Comparison of ENCODE assay signal across 1 cellular context in the genomic region with DNA sequence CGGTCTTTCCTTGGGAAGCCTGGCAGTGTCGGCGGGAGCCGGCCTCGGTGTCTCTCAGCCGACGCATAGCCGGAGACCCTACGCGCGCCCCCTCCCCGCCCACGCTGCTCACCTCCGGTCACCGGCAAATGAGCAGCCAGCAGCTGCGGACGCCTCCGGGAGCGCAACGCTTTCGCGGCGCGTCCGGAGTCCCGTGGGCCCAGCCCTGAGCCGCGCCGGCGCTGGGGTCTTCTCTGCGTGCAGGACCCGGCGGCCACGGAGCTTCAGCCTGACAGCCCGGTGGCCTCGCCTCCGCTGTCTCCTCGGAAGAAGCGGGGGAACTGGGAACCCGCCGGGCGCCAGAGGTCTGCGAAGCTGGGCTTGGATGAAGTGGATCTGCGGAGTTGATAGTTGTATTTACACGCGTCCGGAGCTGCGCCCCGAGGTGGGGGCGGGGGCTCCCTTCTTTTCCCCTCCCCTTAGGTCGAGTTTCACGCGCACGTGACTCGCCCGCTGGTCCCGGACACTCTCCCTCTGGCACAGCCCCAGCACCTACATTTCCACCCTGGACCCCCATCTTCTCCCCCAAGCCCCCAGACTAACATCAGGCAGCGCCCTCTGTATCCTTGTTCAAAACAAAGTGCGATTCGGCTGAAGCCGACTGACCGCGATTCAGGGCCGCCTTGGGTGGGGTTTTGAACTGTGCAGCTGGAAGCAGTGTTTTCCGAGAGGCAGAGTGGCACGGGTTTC.
TF ChIP-seq lines count a peak whose summit lies in the region.

A gene (minus strand): TSS at position 371 of the 729 bp plus-strand sequence. CDS start 1,591 bp downstream, outside the sequence.

TF ChIP-seq in HepG2, 621 proteins besides CTCF, POLR2A, EP300 and RAD21 (continued from another document and continues in another):
- TF ChIP-seq, protein P1, sequence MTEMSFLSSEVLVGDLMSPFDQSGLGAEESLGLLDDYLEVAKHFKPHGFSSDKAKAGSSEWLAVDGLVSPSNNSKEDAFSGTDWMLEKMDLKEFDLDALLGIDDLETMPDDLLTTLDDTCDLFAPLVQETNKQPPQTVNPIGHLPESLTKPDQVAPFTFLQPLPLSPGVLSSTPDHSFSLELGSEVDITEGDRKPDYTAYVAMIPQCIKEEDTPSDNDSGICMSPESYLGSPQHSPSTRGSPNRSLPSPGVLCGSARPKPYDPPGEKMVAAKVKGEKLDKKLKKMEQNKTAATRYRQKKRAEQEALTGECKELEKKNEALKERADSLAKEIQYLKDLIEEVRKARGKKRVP (CRISPR knock-in tag; IDR thresholded peaks at IDR 0.05), result peak in 1 of 2 experiments; percentile 62; a peak in 2 of 4 replicates
- TF ChIP-seq, protein P2, sequence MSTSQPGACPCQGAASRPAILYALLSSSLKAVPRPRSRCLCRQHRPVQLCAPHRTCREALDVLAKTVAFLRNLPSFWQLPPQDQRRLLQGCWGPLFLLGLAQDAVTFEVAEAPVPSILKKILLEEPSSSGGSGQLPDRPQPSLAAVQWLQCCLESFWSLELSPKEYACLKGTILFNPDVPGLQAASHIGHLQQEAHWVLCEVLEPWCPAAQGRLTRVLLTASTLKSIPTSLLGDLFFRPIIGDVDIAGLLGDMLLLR (CRISPR knock-in tag; IDR thresholded peaks at IDR 0.05), result peak; percentile 89
- TF ChIP-seq RAD51 (IDR thresholded peaks at IDR 0.05; ENCODE audit: borderline replicate concordance) (peak; percentile 42; the same call in 1 of the 2 replicates), SMAD3 (CRISPR knock-in tag; IDR thresholded peaks at IDR 0.05) (peak; percentile 57; the same call in 1 of the 2 replicates), SALL1 (CRISPR knock-in tag; IDR thresholded peaks at IDR 0.05) (peak; percentile 73), ZBTB7A (CRISPR knock-in tag; IDR thresholded peaks at IDR 0.05) (peak; percentile 77), ZNF367 (CRISPR knock-in tag; IDR thresholded peaks at IDR 0.05; ENCODE audit: borderline replicate concordance) (no peak), KDM4B (CRISPR knock-in tag; IDR thresholded peaks at IDR 0.05) (no peak), TAF1 (CRISPR knock-in tag; IDR thresholded peaks at IDR 0.05) (peak; percentile 80), FOXM1 (CRISPR knock-in tag; IDR thresholded peaks at IDR 0.05) (no peak), SMAD1 (CRISPR knock-in tag; IDR thresholded peaks at IDR 0.05; ENCODE audit: borderline replicate concordance, low read depth) (no peak), ATAD3A (CRISPR knock-in tag; IDR thresholded peaks at IDR 0.05) (no peak), ZNF3 (CRISPR knock-in tag; IDR thresholded peaks at IDR 0.05) (0 out of 2 replicates have a peak, but pooled peaks have one; percentile 3), FOXP1 (IDR thresholded peaks at IDR 0.05) (no peak), FOXP1 (CRISPR knock-in tag; IDR thresholded peaks at IDR 0.05) (peak; percentile 44; the same call in 1 of the 2 replicates), HOXA5 (CRISPR knock-in tag; IDR thresholded peaks at IDR 0.05) (peak; percentile 40; the same call in 1 of the 2 replicates), MED1 (CRISPR knock-in tag; IDR thresholded peaks at IDR 0.05) (peak; percentile 66), FOXA1 (IDR thresholded peaks at IDR 0.05) (no peak), FOXA1 (CRISPR knock-in tag; IDR thresholded peaks at IDR 0.05) (peak; percentile 34; the same call in 1 of the 2 replicates), ZNF326 (CRISPR knock-in tag; IDR thresholded peaks at IDR 0.05; ENCODE audit: borderline replicate concordance) (no peak), ZNF563 (CRISPR knock-in tag; IDR thresholded peaks at IDR 0.05) (no peak; the same call in 1 of the 2 replicates), ESRRA (CRISPR knock-in tag; IDR thresholded peaks at IDR 0.05; ENCODE audit: low read depth) (peak; percentile 14; the same call in 1 of the 2 replicates), NR2C2 (CRISPR knock-in tag; IDR thresholded peaks at IDR 0.05; ENCODE audit: borderline replicate concordance) (peak; percentile 6; the same call in 1 of the 2 replicates), RXRB (CRISPR knock-in tag; IDR thresholded peaks at IDR 0.05; ENCODE audit: borderline replicate concordance) (0 out of 2 replicates have a peak, but pooled peaks have one; percentile 39), ZNF331 (CRISPR knock-in tag; IDR thresholded peaks at IDR 0.05) (0 out of 2 replicates have a peak, but pooled peaks have one; percentile 14), ZNF431 (CRISPR knock-in tag; IDR thresholded peaks at IDR 0.05; ENCODE audit: borderline replicate concordance, low read depth) (0 out of 2 replicates have a peak, but pooled peaks have one; percentile 27), ZNF225 (CRISPR knock-in tag; IDR thresholded peaks at IDR 0.05) (peak; percentile 37; the same call in 1 of the 2 replicates), ZFP1 (CRISPR knock-in tag; IDR thresholded peaks at IDR 0.05) (no peak), CC2D1A (CRISPR knock-in tag; IDR thresholded peaks at IDR 0.05) (no peak)
- TF ChIP-seq, protein P3, sequence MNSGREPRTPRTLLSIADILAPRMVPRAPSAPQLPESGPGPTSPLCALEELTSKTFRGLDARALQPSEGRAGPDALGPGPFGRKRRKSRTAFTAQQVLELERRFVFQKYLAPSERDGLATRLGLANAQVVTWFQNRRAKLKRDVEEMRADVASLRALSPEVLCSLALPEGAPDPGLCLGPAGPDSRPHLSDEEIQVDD (CRISPR knock-in tag; IDR thresholded peaks at IDR 0.05; ENCODE audit: borderline replicate concordance), result no peak
- TF ChIP-seq, protein P4, sequence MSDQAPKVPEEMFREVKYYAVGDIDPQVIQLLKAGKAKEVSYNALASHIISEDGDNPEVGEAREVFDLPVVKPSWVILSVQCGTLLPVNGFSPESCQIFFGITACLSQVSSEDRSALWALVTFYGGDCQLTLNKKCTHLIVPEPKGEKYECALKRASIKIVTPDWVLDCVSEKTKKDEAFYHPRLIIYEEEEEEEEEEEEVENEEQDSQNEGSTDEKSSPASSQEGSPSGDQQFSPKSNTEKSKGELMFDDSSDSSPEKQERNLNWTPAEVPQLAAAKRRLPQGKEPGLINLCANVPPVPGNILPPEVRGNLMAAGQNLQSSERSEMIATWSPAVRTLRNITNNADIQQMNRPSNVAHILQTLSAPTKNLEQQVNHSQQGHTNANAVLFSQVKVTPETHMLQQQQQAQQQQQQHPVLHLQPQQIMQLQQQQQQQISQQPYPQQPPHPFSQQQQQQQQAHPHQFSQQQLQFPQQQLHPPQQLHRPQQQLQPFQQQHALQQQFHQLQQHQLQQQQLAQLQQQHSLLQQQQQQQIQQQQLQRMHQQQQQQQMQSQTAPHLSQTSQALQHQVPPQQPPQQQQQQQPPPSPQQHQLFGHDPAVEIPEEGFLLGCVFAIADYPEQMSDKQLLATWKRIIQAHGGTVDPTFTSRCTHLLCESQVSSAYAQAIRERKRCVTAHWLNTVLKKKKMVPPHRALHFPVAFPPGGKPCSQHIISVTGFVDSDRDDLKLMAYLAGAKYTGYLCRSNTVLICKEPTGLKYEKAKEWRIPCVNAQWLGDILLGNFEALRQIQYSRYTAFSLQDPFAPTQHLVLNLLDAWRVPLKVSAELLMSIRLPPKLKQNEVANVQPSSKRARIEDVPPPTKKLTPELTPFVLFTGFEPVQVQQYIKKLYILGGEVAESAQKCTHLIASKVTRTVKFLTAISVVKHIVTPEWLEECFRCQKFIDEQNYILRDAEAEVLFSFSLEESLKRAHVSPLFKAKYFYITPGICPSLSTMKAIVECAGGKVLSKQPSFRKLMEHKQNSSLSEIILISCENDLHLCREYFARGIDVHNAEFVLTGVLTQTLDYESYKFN (CRISPR knock-in tag; conservative IDR thresholded peaks at IDR 0.05), result peak; percentile 20; the same call in 1 of the 2 replicates
- TF ChIP-seq, protein P5, sequence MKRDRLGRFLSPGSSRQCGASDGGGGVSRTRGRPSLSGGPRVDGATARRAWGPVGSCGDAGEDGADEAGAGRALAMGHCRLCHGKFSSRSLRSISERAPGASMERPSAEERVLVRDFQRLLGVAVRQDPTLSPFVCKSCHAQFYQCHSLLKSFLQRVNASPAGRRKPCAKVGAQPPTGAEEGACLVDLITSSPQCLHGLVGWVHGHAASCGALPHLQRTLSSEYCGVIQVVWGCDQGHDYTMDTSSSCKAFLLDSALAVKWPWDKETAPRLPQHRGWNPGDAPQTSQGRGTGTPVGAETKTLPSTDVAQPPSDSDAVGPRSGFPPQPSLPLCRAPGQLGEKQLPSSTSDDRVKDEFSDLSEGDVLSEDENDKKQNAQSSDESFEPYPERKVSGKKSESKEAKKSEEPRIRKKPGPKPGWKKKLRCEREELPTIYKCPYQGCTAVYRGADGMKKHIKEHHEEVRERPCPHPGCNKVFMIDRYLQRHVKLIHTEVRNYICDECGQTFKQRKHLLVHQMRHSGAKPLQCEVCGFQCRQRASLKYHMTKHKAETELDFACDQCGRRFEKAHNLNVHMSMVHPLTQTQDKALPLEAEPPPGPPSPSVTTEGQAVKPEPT (CRISPR knock-in tag; IDR thresholded peaks at IDR 0.05; ENCODE audit: low read depth), result no peak
- TF ChIP-seq, protein P6, sequence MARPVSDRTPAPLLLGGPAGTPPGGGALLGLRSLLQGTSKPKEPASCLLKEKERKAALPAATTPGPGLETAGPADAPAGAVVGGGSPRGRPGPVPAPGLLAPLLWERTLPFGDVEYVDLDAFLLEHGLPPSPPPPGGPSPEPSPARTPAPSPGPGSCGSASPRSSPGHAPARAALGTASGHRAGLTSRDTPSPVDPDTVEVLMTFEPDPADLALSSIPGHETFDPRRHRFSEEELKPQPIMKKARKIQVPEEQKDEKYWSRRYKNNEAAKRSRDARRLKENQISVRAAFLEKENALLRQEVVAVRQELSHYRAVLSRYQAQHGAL (CRISPR knock-in tag; IDR thresholded peaks at IDR 0.05; ENCODE audit: not compliant biosample characterization), result no peak
- TF ChIP-seq, protein P7, sequence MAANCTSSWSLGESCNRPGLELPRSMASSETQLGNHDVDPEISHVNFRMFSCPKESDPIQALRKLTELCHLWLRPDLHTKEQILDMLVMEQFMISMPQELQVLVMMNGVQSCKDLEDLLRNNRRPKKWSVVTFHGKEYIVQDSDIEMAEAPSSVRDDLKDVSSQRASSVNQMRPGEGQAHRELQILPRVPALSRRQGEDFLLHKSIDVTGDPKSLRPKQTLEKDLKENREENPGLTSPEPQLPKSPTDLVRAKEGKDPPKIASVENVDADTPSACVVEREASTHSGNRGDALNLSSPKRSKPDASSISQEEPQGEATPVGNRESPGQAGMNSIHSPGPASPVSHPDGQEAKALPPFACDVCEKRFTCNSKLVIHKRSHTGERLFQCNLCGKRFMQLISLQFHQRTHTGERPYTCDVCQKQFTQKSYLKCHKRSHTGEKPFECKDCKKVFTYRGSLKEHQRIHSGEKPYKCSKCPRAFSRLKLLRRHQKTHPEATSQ (CRISPR knock-in tag; IDR thresholded peaks at IDR 0.05; ENCODE audit: borderline replicate concordance), result no peak
- TF ChIP-seq, protein P8, sequence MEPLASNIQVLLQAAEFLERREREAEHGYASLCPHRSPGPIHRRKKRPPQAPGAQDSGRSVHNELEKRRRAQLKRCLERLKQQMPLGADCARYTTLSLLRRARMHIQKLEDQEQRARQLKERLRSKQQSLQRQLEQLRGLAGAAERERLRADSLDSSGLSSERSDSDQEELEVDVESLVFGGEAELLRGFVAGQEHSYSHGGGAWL (CRISPR knock-in tag; IDR thresholded peaks at IDR 0.05), result peak; percentile 70; the same call in 1 of the 2 replicates
- TF ChIP-seq, protein P9, sequence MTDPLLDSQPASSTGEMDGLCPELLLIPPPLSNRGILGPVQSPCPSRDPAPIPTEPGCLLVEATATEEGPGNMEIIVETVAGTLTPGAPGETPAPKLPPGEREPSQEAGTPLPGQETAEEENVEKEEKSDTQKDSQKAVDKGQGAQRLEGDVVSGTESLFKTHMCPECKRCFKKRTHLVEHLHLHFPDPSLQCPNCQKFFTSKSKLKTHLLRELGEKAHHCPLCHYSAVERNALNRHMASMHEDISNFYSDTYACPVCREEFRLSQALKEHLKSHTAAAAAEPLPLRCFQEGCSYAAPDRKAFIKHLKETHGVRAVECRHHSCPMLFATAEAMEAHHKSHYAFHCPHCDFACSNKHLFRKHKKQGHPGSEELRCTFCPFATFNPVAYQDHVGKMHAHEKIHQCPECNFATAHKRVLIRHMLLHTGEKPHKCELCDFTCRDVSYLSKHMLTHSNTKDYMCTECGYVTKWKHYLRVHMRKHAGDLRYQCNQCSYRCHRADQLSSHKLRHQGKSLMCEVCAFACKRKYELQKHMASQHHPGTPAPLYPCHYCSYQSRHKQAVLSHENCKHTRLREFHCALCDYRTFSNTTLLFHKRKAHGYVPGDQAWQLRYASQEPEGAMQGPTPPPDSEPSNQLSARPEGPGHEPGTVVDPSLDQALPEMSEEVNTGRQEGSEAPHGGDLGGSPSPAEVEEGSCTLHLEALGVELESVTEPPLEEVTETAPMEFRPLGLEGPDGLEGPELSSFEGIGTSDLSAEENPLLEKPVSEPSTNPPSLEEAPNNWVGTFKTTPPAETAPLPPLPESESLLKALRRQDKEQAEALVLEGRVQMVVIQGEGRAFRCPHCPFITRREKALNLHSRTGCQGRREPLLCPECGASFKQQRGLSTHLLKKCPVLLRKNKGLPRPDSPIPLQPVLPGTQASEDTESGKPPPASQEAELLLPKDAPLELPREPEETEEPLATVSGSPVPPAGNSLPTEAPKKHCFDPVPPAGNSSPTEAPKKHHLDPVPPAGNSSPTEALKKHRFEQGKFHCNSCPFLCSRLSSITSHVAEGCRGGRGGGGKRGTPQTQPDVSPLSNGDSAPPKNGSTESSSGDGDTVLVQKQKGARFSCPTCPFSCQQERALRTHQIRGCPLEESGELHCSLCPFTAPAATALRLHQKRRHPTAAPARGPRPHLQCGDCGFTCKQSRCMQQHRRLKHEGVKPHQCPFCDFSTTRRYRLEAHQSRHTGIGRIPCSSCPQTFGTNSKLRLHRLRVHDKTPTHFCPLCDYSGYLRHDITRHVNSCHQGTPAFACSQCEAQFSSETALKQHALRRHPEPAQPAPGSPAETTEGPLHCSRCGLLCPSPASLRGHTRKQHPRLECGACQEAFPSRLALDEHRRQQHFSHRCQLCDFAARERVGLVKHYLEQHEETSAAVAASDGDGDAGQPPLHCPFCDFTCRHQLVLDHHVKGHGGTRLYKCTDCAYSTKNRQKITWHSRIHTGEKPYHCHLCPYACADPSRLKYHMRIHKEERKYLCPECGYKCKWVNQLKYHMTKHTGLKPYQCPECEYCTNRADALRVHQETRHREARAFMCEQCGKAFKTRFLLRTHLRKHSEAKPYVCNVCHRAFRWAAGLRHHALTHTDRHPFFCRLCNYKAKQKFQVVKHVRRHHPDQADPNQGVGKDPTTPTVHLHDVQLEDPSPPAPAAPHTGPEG (CRISPR knock-in tag; IDR thresholded peaks at IDR 0.05), result peak; percentile 13; the same call in 1 of the 2 replicates
- TF ChIP-seq, protein P10, sequence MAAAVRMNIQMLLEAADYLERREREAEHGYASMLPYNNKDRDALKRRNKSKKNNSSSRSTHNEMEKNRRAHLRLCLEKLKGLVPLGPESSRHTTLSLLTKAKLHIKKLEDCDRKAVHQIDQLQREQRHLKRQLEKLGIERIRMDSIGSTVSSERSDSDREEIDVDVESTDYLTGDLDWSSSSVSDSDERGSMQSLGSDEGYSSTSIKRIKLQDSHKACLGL (CRISPR knock-in tag; IDR thresholded peaks at IDR 0.05), result peak; percentile 75; the same call in 1 of the 2 replicates
- TF ChIP-seq, protein P11, sequence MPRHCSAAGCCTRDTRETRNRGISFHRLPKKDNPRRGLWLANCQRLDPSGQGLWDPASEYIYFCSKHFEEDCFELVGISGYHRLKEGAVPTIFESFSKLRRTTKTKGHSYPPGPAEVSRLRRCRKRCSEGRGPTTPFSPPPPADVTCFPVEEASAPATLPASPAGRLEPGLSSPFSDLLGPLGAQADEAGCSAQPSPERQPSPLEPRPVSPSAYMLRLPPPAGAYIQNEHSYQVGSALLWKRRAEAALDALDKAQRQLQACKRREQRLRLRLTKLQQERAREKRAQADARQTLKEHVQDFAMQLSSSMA (CRISPR knock-in tag; IDR thresholded peaks at IDR 0.05), result no peak
- TF ChIP-seq, protein P12, sequence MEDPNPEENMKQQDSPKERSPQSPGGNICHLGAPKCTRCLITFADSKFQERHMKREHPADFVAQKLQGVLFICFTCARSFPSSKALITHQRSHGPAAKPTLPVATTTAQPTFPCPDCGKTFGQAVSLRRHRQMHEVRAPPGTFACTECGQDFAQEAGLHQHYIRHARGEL (CRISPR knock-in tag; IDR thresholded peaks at IDR 0.05), result 0 out of 2 replicates have a peak, but pooled peaks have one; percentile 25
